Comparison of ENCODE assay signal across 1 cellular context in genomic region chr4:39446842-39447573, GRCh38.
TF ChIP-seq lines count a peak whose summit lies in the region.

No MANE protein-coding gene starts in this region.

TF ChIP-seq in HepG2, 621 proteins besides CTCF, POLR2A, EP300 and RAD21:
- TF ChIP-seq CBX2 (IDR thresholded peaks at IDR 0.05; ENCODE audit: low read depth, low read length) = no peak
- no peak for TF ChIP-seq CBX2 (CRISPR knock-in tag; IDR thresholded peaks at IDR 0.05; ENCODE audit: low read depth)
- TF ChIP-seq, protein P1, sequence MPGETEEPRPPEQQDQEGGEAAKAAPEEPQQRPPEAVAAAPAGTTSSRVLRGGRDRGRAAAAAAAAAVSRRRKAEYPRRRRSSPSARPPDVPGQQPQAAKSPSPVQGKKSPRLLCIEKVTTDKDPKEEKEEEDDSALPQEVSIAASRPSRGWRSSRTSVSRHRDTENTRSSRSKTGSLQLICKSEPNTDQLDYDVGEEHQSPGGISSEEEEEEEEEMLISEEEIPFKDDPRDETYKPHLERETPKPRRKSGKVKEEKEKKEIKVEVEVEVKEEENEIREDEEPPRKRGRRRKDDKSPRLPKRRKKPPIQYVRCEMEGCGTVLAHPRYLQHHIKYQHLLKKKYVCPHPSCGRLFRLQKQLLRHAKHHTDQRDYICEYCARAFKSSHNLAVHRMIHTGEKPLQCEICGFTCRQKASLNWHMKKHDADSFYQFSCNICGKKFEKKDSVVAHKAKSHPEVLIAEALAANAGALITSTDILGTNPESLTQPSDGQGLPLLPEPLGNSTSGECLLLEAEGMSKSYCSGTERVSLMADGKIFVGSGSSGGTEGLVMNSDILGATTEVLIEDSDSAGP (CRISPR knock-in tag; IDR thresholded peaks at IDR 0.05; ENCODE audit: borderline replicate concordance) = no peak; the same call in 1 of the 2 replicates
- no peak for TF ChIP-seq CEBPB (IDR thresholded peaks at IDR 0.05; ENCODE audit: borderline replicate concordance, low read depth, low read length)
- TF ChIP-seq ZNF350 (CRISPR knock-in tag; IDR thresholded peaks at IDR 0.05; ENCODE audit: borderline replicate concordance, low read depth) = no peak
- TF ChIP-seq BORCS8-MEF2B (CRISPR knock-in tag; IDR thresholded peaks at IDR 0.05) = 0 out of 2 replicates have a peak, but pooled peaks have one; percentile 35
- no peak for TF ChIP-seq ZNF142 (CRISPR knock-in tag; IDR thresholded peaks at IDR 0.05)
- no peak for TF ChIP-seq TRIM24 (CRISPR knock-in tag; IDR thresholded peaks at IDR 0.05)
- TF ChIP-seq ZIK1 (CRISPR knock-in tag; IDR thresholded peaks at IDR 0.05; ENCODE audit: borderline replicate concordance, low read depth) = no peak
- no peak for TF ChIP-seq ZNF674 (CRISPR knock-in tag; IDR thresholded peaks at IDR 0.05; ENCODE audit: low read depth)
- TF ChIP-seq KLF15 (CRISPR knock-in tag; IDR thresholded peaks at IDR 0.05; ENCODE audit: borderline replicate concordance) = no peak
- TF ChIP-seq PAF1 (CRISPR knock-in tag; IDR thresholded peaks at IDR 0.05) = 0 out of 2 replicates have a peak, but pooled peaks have one; percentile 27
- TF ChIP-seq ARHGAP35 (CRISPR knock-in tag; IDR thresholded peaks at IDR 0.05; ENCODE audit: borderline replicate concordance) = no peak
- TF ChIP-seq, protein P2, sequence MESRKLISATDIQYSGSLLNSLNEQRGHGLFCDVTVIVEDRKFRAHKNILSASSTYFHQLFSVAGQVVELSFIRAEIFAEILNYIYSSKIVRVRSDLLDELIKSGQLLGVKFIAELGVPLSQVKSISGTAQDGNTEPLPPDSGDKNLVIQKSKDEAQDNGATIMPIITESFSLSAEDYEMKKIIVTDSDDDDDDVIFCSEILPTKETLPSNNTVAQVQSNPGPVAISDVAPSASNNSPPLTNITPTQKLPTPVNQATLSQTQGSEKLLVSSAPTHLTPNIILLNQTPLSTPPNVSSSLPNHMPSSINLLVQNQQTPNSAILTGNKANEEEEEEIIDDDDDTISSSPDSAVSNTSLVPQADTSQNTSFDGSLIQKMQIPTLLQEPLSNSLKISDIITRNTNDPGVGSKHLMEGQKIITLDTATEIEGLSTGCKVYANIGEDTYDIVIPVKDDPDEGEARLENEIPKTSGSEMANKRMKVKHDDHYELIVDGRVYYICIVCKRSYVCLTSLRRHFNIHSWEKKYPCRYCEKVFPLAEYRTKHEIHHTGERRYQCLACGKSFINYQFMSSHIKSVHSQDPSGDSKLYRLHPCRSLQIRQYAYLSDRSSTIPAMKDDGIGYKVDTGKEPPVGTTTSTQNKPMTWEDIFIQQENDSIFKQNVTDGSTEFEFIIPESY (CRISPR knock-in tag; IDR thresholded peaks at IDR 0.05) = 0 out of 2 replicates have a peak, but pooled peaks have one; percentile 23
- TF ChIP-seq, protein P3, sequence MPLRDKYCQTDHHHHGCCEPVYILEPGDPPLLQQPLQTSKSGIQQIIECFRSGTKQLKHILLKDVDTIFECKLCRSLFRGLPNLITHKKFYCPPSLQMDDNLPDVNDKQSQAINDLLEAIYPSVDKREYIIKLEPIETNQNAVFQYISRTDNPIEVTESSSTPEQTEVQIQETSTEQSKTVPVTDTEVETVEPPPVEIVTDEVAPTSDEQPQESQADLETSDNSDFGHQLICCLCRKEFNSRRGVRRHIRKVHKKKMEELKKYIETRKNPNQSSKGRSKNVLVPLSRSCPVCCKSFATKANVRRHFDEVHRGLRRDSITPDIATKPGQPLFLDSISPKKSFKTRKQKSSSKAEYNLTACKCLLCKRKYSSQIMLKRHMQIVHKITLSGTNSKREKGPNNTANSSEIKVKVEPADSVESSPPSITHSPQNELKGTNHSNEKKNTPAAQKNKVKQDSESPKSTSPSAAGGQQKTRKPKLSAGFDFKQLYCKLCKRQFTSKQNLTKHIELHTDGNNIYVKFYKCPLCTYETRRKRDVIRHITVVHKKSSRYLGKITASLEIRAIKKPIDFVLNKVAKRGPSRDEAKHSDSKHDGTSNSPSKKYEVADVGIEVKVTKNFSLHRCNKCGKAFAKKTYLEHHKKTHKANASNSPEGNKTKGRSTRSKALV (CRISPR knock-in tag; IDR thresholded peaks at IDR 0.05) = no peak
- TF ChIP-seq ZNF143 (CRISPR knock-in tag; IDR thresholded peaks at IDR 0.05) = no peak
- peak; percentile 86 for TF ChIP-seq ZBTB38 (CRISPR knock-in tag; IDR thresholded peaks at IDR 0.05)
- peak; percentile 14 for TF ChIP-seq RBM22 (optimal IDR thresholded peaks at IDR 0.05; ENCODE audit: low read length)
- TF ChIP-seq ZMYM3 (CRISPR knock-in tag; IDR thresholded peaks at IDR 0.05) = no peak
- TF ChIP-seq ZNF670 (CRISPR knock-in tag; IDR thresholded peaks at IDR 0.05; ENCODE audit: borderline replicate concordance) = no peak
- TF ChIP-seq ZNF646 (CRISPR knock-in tag; IDR thresholded peaks at IDR 0.05) = no peak
- TF ChIP-seq ZNF776 (CRISPR knock-in tag; IDR thresholded peaks at IDR 0.05) = peak; percentile 79; the same call in 1 of the 2 replicates
- TF ChIP-seq, protein P4, sequence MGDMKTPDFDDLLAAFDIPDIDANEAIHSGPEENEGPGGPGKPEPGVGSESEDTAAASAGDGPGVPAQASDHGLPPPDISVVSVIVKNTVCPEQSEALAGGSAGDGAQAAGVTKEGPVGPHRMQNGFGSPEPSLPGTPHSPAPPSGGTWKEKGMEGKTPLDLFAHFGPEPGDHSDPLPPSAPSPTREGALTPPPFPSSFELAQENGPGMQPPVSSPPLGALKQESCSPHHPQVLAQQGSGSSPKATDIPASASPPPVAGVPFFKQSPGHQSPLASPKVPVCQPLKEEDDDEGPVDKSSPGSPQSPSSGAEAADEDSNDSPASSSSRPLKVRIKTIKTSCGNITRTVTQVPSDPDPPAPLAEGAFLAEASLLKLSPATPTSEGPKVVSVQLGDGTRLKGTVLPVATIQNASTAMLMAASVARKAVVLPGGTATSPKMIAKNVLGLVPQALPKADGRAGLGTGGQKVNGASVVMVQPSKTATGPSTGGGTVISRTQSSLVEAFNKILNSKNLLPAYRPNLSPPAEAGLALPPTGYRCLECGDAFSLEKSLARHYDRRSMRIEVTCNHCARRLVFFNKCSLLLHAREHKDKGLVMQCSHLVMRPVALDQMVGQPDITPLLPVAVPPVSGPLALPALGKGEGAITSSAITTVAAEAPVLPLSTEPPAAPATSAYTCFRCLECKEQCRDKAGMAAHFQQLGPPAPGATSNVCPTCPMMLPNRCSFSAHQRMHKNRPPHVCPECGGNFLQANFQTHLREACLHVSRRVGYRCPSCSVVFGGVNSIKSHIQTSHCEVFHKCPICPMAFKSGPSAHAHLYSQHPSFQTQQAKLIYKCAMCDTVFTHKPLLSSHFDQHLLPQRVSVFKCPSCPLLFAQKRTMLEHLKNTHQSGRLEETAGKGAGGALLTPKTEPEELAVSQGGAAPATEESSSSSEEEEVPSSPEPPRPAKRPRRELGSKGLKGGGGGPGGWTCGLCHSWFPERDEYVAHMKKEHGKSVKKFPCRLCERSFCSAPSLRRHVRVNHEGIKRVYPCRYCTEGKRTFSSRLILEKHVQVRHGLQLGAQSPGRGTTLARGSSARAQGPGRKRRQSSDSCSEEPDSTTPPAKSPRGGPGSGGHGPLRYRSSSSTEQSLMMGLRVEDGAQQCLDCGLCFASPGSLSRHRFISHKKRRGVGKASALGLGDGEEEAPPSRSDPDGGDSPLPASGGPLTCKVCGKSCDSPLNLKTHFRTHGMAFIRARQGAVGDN (CRISPR knock-in tag; IDR thresholded peaks at IDR 0.05) = peak; percentile 45; the same call in 1 of the 2 replicates
- no peak for TF ChIP-seq THYN1 (CRISPR knock-in tag; IDR thresholded peaks at IDR 0.05; ENCODE audit: borderline replicate concordance, low read depth)
- peak; percentile 98 for TF ChIP-seq AGO2 (optimal IDR thresholded peaks at IDR 0.05; ENCODE audit: low read depth, low read length)
- 0 out of 2 replicates have a peak, but pooled peaks have one; percentile 16 for TF ChIP-seq NR0B2 (CRISPR knock-in tag; IDR thresholded peaks at IDR 0.05)
- no peak for TF ChIP-seq ZNF333 (CRISPR knock-in tag; IDR thresholded peaks at IDR 0.05; ENCODE audit: borderline replicate concordance)
